ENCODE assay signal across 16 cellular contexts in genomic region chr14:68849416-68849815, GRCh38. TPM values are rescaled to one million over a fixed set of nuclear protein-coding genes. Genes with fewer than 3 reads are reported as not detected.
DNase-seq lines count a peak whose midpoint lies in the region; ATAC-seq and TF ChIP-seq lines count a peak whose summit lies in the region.
"Had no signal": no experiment of that assay in that cellular context is flagged by ENCODE, and none has a peak within 500 bp of the region (broad histone marks: within the 10 kb centered on the region; RNA-seq: fewer than 3 reads in every experiment).

No MANE protein-coding gene starts in this region.

- H3K4ac ChIP-seq in neuronal stem cell (ENCODE audit: low read length) = no peak overlapping the region

- H3K9me3 Mint-ChIP-seq in natural killer cell treated with Interleukin-12 subunit alpha and Interleukin-12 subunit beta and Interleukin-15 and Interleukin-18, amount 100 ng/mL, for 72 hours = no peaks in the 10 kb centered on the region
- H3K9me3 Mint-ChIP-seq: CD8-positive, alpha-beta T cell had no signal

- in situ Hi-C loops in ACHN (cut with HindIII; ENCODE audit: low pct_ligation_motif_present, low pct_unique_long_range_greater_than_20kb, low sequenced_read_pairs) = no loop called here

- no peak overlapping the region for H4K8ac ChIP-seq in neuronal stem cell (ENCODE audit: low read depth, low read length)

- intact Hi-C loops in heart right ventricle (cut with DNase I) (no loop called here), left cardiac atrium (cut with DNase I) (loop anchor here in 1 of 2 donors (10.0 kb wide), 1 partner anchor 1015 kb away; no protein-coding TSS in a partner anchor)

- no peak overlapping the region for H3K23ac ChIP-seq in neuronal stem cell (ENCODE audit: low read depth, low read length, poor library complexity)

- H2BK12ac ChIP-seq in neuronal stem cell (ENCODE audit: low read length) = no peak overlapping the region

- no peak overlapping the region for H3K4me3 ChIP-seq in heart right ventricle
- H3K4me3 ChIP-seq in right atrium auricular region = no peak overlapping the region
- H3K4me3 ChIP-seq in neuronal stem cell (ENCODE audit: low read length in 2 of 2) = no peak overlapping the region
- H3K4me3 ChIP-seq: A549, GM23248 had no signal

- H3K4me1 ChIP-seq in heart right ventricle (peaks cover 0 to 4% (median 0%) of the 10 kb centered on the region in 9 donors), right atrium auricular region (no peaks in the 10 kb centered on the region), neuronal stem cell (ENCODE audit: control insufficient read depth in 2 of 2, insufficient read depth in 1 of 2, low read depth in 1 of 2, low read length in 2 of 2) (no peaks in the 10 kb centered on the region)
- H3K4me1 ChIP-seq: A549 had no signal

- peak overlapping the region; percentile 33 for H2AFZ ChIP-seq in neuronal stem cell (ENCODE audit: low read length)
- H2AFZ ChIP-seq: GM23248 had no signal

- H2BK120ac ChIP-seq in neuronal stem cell (ENCODE audit: low read depth, low read length) = no peak overlapping the region

- H3K27ac ChIP-seq in heart right ventricle (no peak overlapping the region), right atrium auricular region (no peak overlapping the region), neuronal stem cell (replicated peaks; ENCODE audit: low read length) (no peak overlapping the region)
- H3K27ac ChIP-seq: A549, GM23248 had no signal

- H2BK15ac ChIP-seq in neuronal stem cell (ENCODE audit: low read length) = peak overlapping the region; percentile 10

- WGBS in heart right ventricle, 2 donors = 61 to 74% methylated on average over 3 of the region's 3 CpGs
- no CpG with 5 or more reads among the region's 3 CpGs for WGBS in neuronal stem cell (ENCODE audit: extremely low coverage in 2 of 2, insufficient read length in 2 of 2, insufficient replicate concordance in 1 of 2), 2 donors

- H3K4me1 Mint-ChIP-seq in natural killer cell treated with Interleukin-12 subunit alpha and Interleukin-12 subunit beta and Interleukin-15 and Interleukin-18, amount 100 ng/mL, for 72 hours (ENCODE audit: low read depth in 2 of 2) = peaks cover 8 to 9% of the 10 kb centered on the region in 2 donors
- H3K4me1 Mint-ChIP-seq: CD14-positive monocyte had no signal

- H3K27me3 ChIP-seq in heart right ventricle (no peaks in the 10 kb centered on the region), right atrium auricular region (no peaks in the 10 kb centered on the region), neuronal stem cell (ENCODE audit: control insufficient read depth in 3 of 3, insufficient read depth in 3 of 3, low read depth in 1 of 3, low read length in 3 of 3) (no peaks in the 10 kb centered on the region)

- DNase-seq in heart right ventricle (peak; percentile 27 to 53), right atrium auricular region (ENCODE audit: low spot score) (no peak), left cardiac atrium (no peak), neuronal stem cell (ENCODE audit: low spot score) (no peak), ACHN (no peak)
- no peak for DNase-seq in stimulated activated CD8-positive, alpha-beta memory T cell treated with anti-CD3 and anti-CD28 coated beads, Interleukin-4, amount 100 ng/mL, for 48 hours
- no peak for DNase-seq in natural killer cell treated with Interleukin-12 subunit alpha and Interleukin-12 subunit beta and Interleukin-15 and Interleukin-18, amount 100 ng/mL, for 72 hours (ENCODE audit: low spot score)
- DNase-seq: CD8-positive, alpha-beta T cell; COR-L47; DMS153; DMS79 treated with DMSO at 0.1 percent for 48 hours; EL; GM23248 had no signal

- H3K79me1 ChIP-seq in neuronal stem cell (ENCODE audit: low read depth, low read length) = no peaks in the 10 kb centered on the region

- no peaks in the 10 kb centered on the region for H3K36me3 Mint-ChIP-seq in natural killer cell treated with Interleukin-12 subunit alpha and Interleukin-12 subunit beta and Interleukin-15 and Interleukin-18, amount 100 ng/mL, for 72 hours
- H3K36me3 Mint-ChIP-seq: CD14-positive monocyte; CD8-positive, alpha-beta T cell had no signal

- H3K27ac Mint-ChIP-seq in natural killer cell treated with Interleukin-12 subunit alpha and Interleukin-12 subunit beta and Interleukin-15 and Interleukin-18, amount 100 ng/mL, for 72 hours = no peak overlapping the region
- H3K27ac Mint-ChIP-seq: CD14-positive monocyte; CD8-positive, alpha-beta T cell had no signal

- H3K4me3 Mint-ChIP-seq in natural killer cell treated with Interleukin-12 subunit alpha and Interleukin-12 subunit beta and Interleukin-15 and Interleukin-18, amount 100 ng/mL, for 72 hours = no peak overlapping the region
- H3K4me3 Mint-ChIP-seq: CD14-positive monocyte; CD8-positive, alpha-beta T cell had no signal

- no peak overlapping the region for H2BK5ac ChIP-seq in neuronal stem cell (ENCODE audit: low read length)

- no peak overlapping the region for H3K9ac ChIP-seq in neuronal stem cell (ENCODE audit: low read depth, low read length, poor library complexity)
- H3K9ac ChIP-seq: GM23248 had no signal

- peak overlapping the region; percentile 35 for H3K18ac ChIP-seq in neuronal stem cell (ENCODE audit: low read length)

- H3K9me3 ChIP-seq in heart right ventricle = peaks cover 0 to 8% (median 0%) of the 10 kb centered on the region in 11 donors
- H3K9me3 ChIP-seq in right atrium auricular region = no peaks in the 10 kb centered on the region
- peaks cover 1 to 11% of the 10 kb centered on the region in 2 donors for H3K9me3 ChIP-seq in neuronal stem cell (replicated peaks in 1 of 2; ENCODE audit: control insufficient read depth in 2 of 2, insufficient read depth in 1 of 2, low read depth in 1 of 2, low read length in 2 of 2)
- H3K9me3 ChIP-seq: A549 had no signal

- peak overlapping the region; percentile 41 for H2AK5ac ChIP-seq in neuronal stem cell (ENCODE audit: low read depth, low read length)

- ATAC-seq in heart right ventricle (peak; percentile 37 to 70 (median 60)), left cardiac atrium (peak; percentile 8 to 39)
- no peak for ATAC-seq in natural killer cell treated with Interleukin-12 subunit alpha and Interleukin-12 subunit beta and Interleukin-15 and Interleukin-18, amount 100 ng/mL, for 72 hours
- ATAC-seq: A549; CD8-positive, alpha-beta T cell; HCT116 had no signal

- H4K91ac ChIP-seq in neuronal stem cell (ENCODE audit: low read depth, low read length, poor library complexity) = no peak overlapping the region

- no peaks in the 10 kb centered on the region for H3K36me3 ChIP-seq in heart right ventricle
- no peaks in the 10 kb centered on the region for H3K36me3 ChIP-seq in right atrium auricular region
- H3K36me3 ChIP-seq in neuronal stem cell (replicated peaks in 1 of 2; ENCODE audit: control insufficient read depth in 2 of 2, insufficient read depth in 2 of 2, low read length in 2 of 2) = no peaks in the 10 kb centered on the region

- no peaks in the 10 kb centered on the region for H3K27me3 Mint-ChIP-seq in natural killer cell treated with Interleukin-12 subunit alpha and Interleukin-12 subunit beta and Interleukin-15 and Interleukin-18, amount 100 ng/mL, for 72 hours

- no peak for TF ChIP-seq CTCF in heart right ventricle (IDR thresholded peaks at IDR 0.05)
- TF ChIP-seq CTCF in right atrium auricular region (IDR thresholded peaks at IDR 0.05) = no peak

- no peak overlapping the region for H3K14ac ChIP-seq in neuronal stem cell (ENCODE audit: low read length)

- no peak overlapping the region for H3K4me2 ChIP-seq in neuronal stem cell (ENCODE audit: insufficient read depth, low read length, poor library complexity, severe bottlenecking)
- H3K4me2 ChIP-seq: A549 had no signal

RNA-seq across cellular contexts. Expression of gene ZFP36L1, which starts 56.5 kb away (rescaled TPM):
- 100 to 1,000 TPM in 2 of 10 donors, 10 to 100 TPM in 8; 46.5 to 127 (median 55.3) TPM for total RNA-seq in heart right ventricle
- polyA plus RNA-seq in heart right ventricle = 10 to 100 TPM; 40.8 to 41.1 TPM
- total RNA-seq in right atrium auricular region = 100 to 1,000 TPM in 1 of 2 donors, 10 to 100 TPM in 1; 66.6 to 276 TPM
- total RNA-seq in left cardiac atrium = 100 to 1,000 TPM in 1 of 2 donors, 10 to 100 TPM in 1; 89.6 to 105 TPM
- polyA plus RNA-seq in neuronal stem cell (2013, experiment 1 of 2) = 270 TPM
- 294 TPM for polyA plus RNA-seq in neuronal stem cell (2013, experiment 2 of 2)
- 10 to 100 TPM; 42.4 to 94.9 TPM for total RNA-seq in natural killer cell treated with Interleukin-12 subunit alpha and Interleukin-12 subunit beta and Interleukin-15 and Interleukin-18, amount 100 ng/mL, for 72 hours

Comparison
In these comparisons a context has a peak if more than half of its experiments do, and no peak if none do; other contexts are left out.
1. DNase-seq: peak in heart right ventricle (2 of 2); none in right atrium auricular region (single experiment), left cardiac atrium (single experiment), neuronal stem cell (single experiment), ACHN (single experiment), stimulated activated CD8-positive, alpha-beta memory T cell treated with anti-CD3 and anti-CD28 coated beads, Interleukin-4, amount 100 ng/mL, for 48 hours (single experiment) and natural killer cell treated with Interleukin-12 subunit alpha and Interleukin-12 subunit beta and Interleukin-15 and Interleukin-18, amount 100 ng/mL, for 72 hours (single experiment).
2. ATAC-seq: peak in heart right ventricle (8 of 8) and left cardiac atrium (2 of 2); none in natural killer cell treated with Interleukin-12 subunit alpha and Interleukin-12 subunit beta and Interleukin-15 and Interleukin-18, amount 100 ng/mL, for 72 hours (0 of 2).